In genomic region chr2:118013724-118014491, GRCh38 we compare ENCODE assay signal across 8 cellular contexts. TPM values are rescaled to one million over a fixed set of nuclear protein-coding genes. Genes with fewer than 3 reads are reported as not detected.
A peak's percentile ranks its signal among the peaks of the same experiment; 100 is the strongest.
DNase-seq lines count a peak whose midpoint lies in the region; ATAC-seq, FAIRE-seq and TF ChIP-seq lines count a peak whose summit lies in the region.

A gene with protein sequence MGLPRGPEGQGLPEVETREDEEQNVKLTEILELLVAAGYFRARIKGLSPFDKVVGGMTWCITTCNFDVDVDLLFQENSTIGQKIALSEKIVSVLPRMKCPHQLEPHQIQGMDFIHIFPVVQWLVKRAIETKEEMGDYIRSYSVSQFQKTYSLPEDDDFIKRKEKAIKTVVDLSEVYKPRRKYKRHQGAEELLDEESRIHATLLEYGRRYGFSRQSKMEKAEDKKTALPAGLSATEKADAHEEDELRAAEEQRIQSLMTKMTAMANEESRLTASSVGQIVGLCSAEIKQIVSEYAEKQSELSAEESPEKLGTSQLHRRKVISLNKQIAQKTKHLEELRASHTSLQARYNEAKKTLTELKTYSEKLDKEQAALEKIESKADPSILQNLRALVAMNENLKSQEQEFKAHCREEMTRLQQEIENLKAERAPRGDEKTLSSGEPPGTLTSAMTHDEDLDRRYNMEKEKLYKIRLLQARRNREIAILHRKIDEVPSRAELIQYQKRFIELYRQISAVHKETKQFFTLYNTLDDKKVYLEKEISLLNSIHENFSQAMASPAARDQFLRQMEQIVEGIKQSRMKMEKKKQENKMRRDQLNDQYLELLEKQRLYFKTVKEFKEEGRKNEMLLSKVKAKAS (minus strand): TSS chr2:118014070. CDS start chr2:118013995, 75 bp downstream.

- peak; percentile 65 for TF ChIP-seq POLR2A in GM18505 (IDR thresholded peaks at IDR 0.05; ENCODE audit: borderline replicate concordance, extremely low read depth, insufficient read depth, insufficient read length)

- peaks cover 8% of the 10 kb centered on the region for H3K9me3 Mint-ChIP-seq in astrocyte (ENCODE audit: unreplicated experiment)

- FAIRE-seq in astrocyte (lab: Jason Lieb, UNC) = no peak

- H3K27ac ChIP-seq in astrocyte (ENCODE audit: low read depth, low read length) (peak within 1 kb of the TSS; percentile 68), aorta (ENCODE audit: low read depth in 1 of 2, low read length in 2 of 2) (peak within 1 kb of the TSS in 1 of 2 donors; percentile 60)

- H3K27me3 ChIP-seq in astrocyte (ENCODE audit: insufficient read depth, low read length) = no peaks in the 10 kb centered on the region
- H3K27me3 ChIP-seq in aorta (ENCODE audit: control insufficient read depth in 1 of 2, insufficient read depth in 2 of 2, low read length in 1 of 2) = no peaks in the 10 kb centered on the region

- H2AFZ ChIP-seq in astrocyte (ENCODE audit: low read depth, low read length) = peak within 1 kb of the TSS; percentile 95

- peak within 1 kb of the TSS; percentile 72 for H3K27ac Mint-ChIP-seq in astrocyte (ENCODE audit: unreplicated experiment)

- H3K79me2 ChIP-seq in astrocyte (ENCODE audit: insufficient read depth, low read length) = peaks cover 49% of the 10 kb centered on the region

- H3K4me1 ChIP-seq in astrocyte (ENCODE audit: insufficient read depth, low read length) = peaks cover 7% of the 10 kb centered on the region
- no peaks in the 10 kb centered on the region for H3K4me1 ChIP-seq in aorta (ENCODE audit: control insufficient read depth in 1 of 2, insufficient read depth in 2 of 2, low read length in 2 of 2)

- peak within 1 kb of the TSS; percentile 98 for H3K4me2 ChIP-seq in astrocyte (ENCODE audit: low read length)

- H3K4me3 ChIP-seq in astrocyte (ENCODE audit: insufficient read depth, low read depth, low read length) = peak within 1 kb of the TSS; percentile 75
- peak within 1 kb of the TSS; percentile 89 to 98 for H3K4me3 ChIP-seq in aorta (ENCODE audit: low read length in 2 of 2)

- no peaks in the 10 kb centered on the region for H3K36me3 Mint-ChIP-seq in astrocyte (ENCODE audit: low read depth, unreplicated experiment)

- H3K27me3 Mint-ChIP-seq in astrocyte (ENCODE audit: low read depth, unreplicated experiment) = peaks cover 5% of the 10 kb centered on the region

- 0 to 1% methylated on average over 46 to 71 of the region's 71 CpGs for WGBS in aorta, 2 donors

- peak; percentile 91 for ATAC-seq in GM18505 (IDR thresholded peaks at IDR 0.05; ENCODE audit: unreplicated experiment)
- peak; percentile 81 for ATAC-seq in HG02938 (IDR thresholded peaks at IDR 0.05; ENCODE audit: unreplicated experiment)
- peak; percentile 97 for ATAC-seq in aorta (ENCODE audit: low FRiP score)

- intact Hi-C loops in aorta (cut with DNase I) = no loop called here

- H3K9me3 ChIP-seq in astrocyte (ENCODE audit: insufficient read depth, low read depth, low read length) = no peaks in the 10 kb centered on the region
- H3K9me3 ChIP-seq in aorta (ENCODE audit: control insufficient read depth, low read length) = no peaks in the 10 kb centered on the region

- H3K4me3 Mint-ChIP-seq in astrocyte (ENCODE audit: unreplicated experiment) = peak within 1 kb of the TSS; percentile 96

- peaks cover 18% of the 10 kb centered on the region for H3K4me1 Mint-ChIP-seq in astrocyte (ENCODE audit: low read depth, unreplicated experiment)

- H3K36me3 ChIP-seq in astrocyte (ENCODE audit: insufficient read depth, low read length) (no peaks in the 10 kb centered on the region), aorta (ENCODE audit: control insufficient read depth in 1 of 2, insufficient read depth in 2 of 2, low read length in 1 of 2) (no peaks in the 10 kb centered on the region)

- H3K9ac ChIP-seq in astrocyte (ENCODE audit: low read length) = peak within 1 kb of the TSS; percentile 87

- DNase-seq in NCI-H2029 (lab: John Stamatoyannopoulos, UW) (peak; percentile 65), T-helper 22 cell (ENCODE audit: low read depth) (peak; percentile 75), astrocyte (ENCODE audit: low read depth) (peak; percentile 47), hepatic stellate cell (ENCODE audit: low spot score) (peak; percentile 99), renal cortical epithelial cell (ENCODE audit: low read depth) (peak; percentile 62), aorta (peak; percentile 89 to 94)

- no peak for TF ChIP-seq CTCF in astrocyte (IDR thresholded peaks at IDR 0.05; ENCODE audit: insufficient read depth, low read depth, low read length)

- H4K20me1 ChIP-seq in astrocyte (ENCODE audit: insufficient read depth, low read length) = peaks cover 35% of the 10 kb centered on the region

RNA-seq across cellular contexts. Expression of the gene that starts here (rescaled TPM):
- total RNA-seq in astrocyte = 28.7 and 29.1 TPM in 2 replicates
- 25.2 and 40.5 TPM in 2 replicates for total RNA-seq in renal cortical epithelial cell
- 10 to 100 TPM; 34.8 to 42.8 TPM for total RNA-seq in aorta
- 10 to 100 TPM in 1 of 2 donors, 1 to 10 TPM in 1; 5.8 to 12.1 TPM for polyA plus RNA-seq in aorta

Comparison
In these comparisons a context has a peak if more than half of its experiments do, and no peak if none do; other contexts are left out.
1. DNase-seq: peak in every context shown above with its lines; median percentile 99 in hepatic stellate cell; 92 in aorta; 75 in T-helper 22 cell; 65 in NCI-H2029; 62 in renal cortical epithelial cell; 47 in astrocyte.